11 cellular contexts compared by ENCODE assay signal in genomic region chr10:44725404-44725803, GRCh38.
A peak's percentile ranks its signal among the peaks of the same experiment; 100 is the strongest.
DNase-seq lines count a peak whose midpoint lies in the region; ATAC-seq and TF ChIP-seq lines count a peak whose summit lies in the region.
"Had no signal": no experiment of that assay in that cellular context is flagged by ENCODE, and none has a peak within 500 bp of the region (broad histone marks: within the 10 kb centered on the region; RNA-seq: fewer than 3 reads in every experiment).

No MANE protein-coding gene starts in this region.

- H3K4me1 ChIP-seq in SJCRH30: no peaks in the 10 kb centered on the region

- POLR2A ChIA-PET in T-cell (lab: Charles Lee): no interaction called here

- H3K4me3 Mint-ChIP-seq in memory B cell (no peak overlapping the region), T-cell (no peak overlapping the region)
- H3K4me3 Mint-ChIP-seq: nephron had no signal

- H3K4me3 ChIP-seq in NB4 (ENCODE audit: low read depth, low read length) (peak overlapping the region; percentile 38), SJCRH30 (no peak overlapping the region)

- TF ChIP-seq CTCF in NB4 (IDR thresholded peaks at IDR 0.05; ENCODE audit: low read depth, low read length): no peak

- CTCF ChIA-PET in T-cell (lab: Charles Lee): no interaction called here

- H3K4me1 Mint-ChIP-seq in memory B cell (peaks cover 10% of the 10 kb centered on the region), T-cell (peaks cover 0 to 7% (median 0%) of the 10 kb centered on the region in 3 donors)

- peak; percentile 84 for ATAC-seq in GM18870 (IDR thresholded peaks at IDR 0.05; ENCODE audit: unreplicated experiment)
- peak; percentile 84 for ATAC-seq in HG02852 (IDR thresholded peaks at IDR 0.05; ENCODE audit: unreplicated experiment)
- ATAC-seq in memory B cell (ENCODE audit: low read depth): peak; percentile 65
- ATAC-seq in T-cell (replicated peaks in 1 of 4): no peak

- H3K9me3 Mint-ChIP-seq in memory B cell: peaks cover 9% of the 10 kb centered on the region
- peaks cover 3 to 18% (median 3%) of the 10 kb centered on the region in 3 donors for H3K9me3 Mint-ChIP-seq in T-cell

- H3K36me3 ChIP-seq in SJCRH30: no peaks in the 10 kb centered on the region

- no peaks in the 10 kb centered on the region for H3K9me3 ChIP-seq in SJCRH30 (replicated peaks)

- TF ChIP-seq POLR2A in NB4 (IDR thresholded peaks at IDR 0.05; ENCODE audit: extremely low read depth, insufficient read length): no peak

- H3K36me3 Mint-ChIP-seq in memory B cell (peaks cover under 1% of the 10 kb centered on the region), T-cell (no peaks in the 10 kb centered on the region)

- H3K27ac ChIP-seq in SJCRH30 (no peak overlapping the region), caudate nucleus (ENCODE audit: low read depth, low read length) (no peak overlapping the region)

- H3K27me3 Mint-ChIP-seq in memory B cell: peaks cover 3% of the 10 kb centered on the region
- H3K27me3 Mint-ChIP-seq in T-cell: peaks cover 0 to 14% of the 10 kb centered on the region in 2 donors

- DNase-seq in NB4 (ENCODE audit: low read depth): peak; percentile 85
- DNase-seq in memory B cell (ENCODE audit: low spot score in 2 of 2): no peak
- DNase-seq in anterior cingulate cortex (lab: John Stamatoyannopoulos, UW): no peak
- no peak for DNase-seq in SJCRH30
- DNase-seq in caudate nucleus (lab: John Stamatoyannopoulos, UW): no peak
- no peak for DNase-seq in T-cell
- DNase-seq: effector CD8-positive, alpha-beta T cell; NCI-H1105 had no signal

- no peaks in the 10 kb centered on the region for H3K27me3 ChIP-seq in SJCRH30

- H3K27ac Mint-ChIP-seq in memory B cell: no peak overlapping the region
- no peak overlapping the region for H3K27ac Mint-ChIP-seq in T-cell
- H3K27ac Mint-ChIP-seq: nephron had no signal

Comparison
In these comparisons a context has a peak if more than half of its experiments do, and no peak if none do; other contexts are left out.
1. ATAC-seq: peak in GM18870 (single experiment), HG02852 (single experiment) and memory B cell (single experiment); none in T-cell (0 of 4).